11 cellular contexts compared by ENCODE assay signal in genomic region chr4:94455081-94455480, GRCh38. TPM values are rescaled to one million over a fixed set of nuclear protein-coding genes. Genes with fewer than 3 reads are reported as not detected.
A peak's percentile ranks its signal among the peaks of the same experiment; 100 is the strongest.
DNase-seq lines count a peak whose midpoint lies in the region; ATAC-seq, FAIRE-seq and TF ChIP-seq lines count a peak whose summit lies in the region.
"Had no signal": no experiment of that assay in that cellular context is flagged by ENCODE, and none has a peak within 500 bp of the region (broad histone marks: within the 10 kb centered on the region; RNA-seq: fewer than 3 reads in every experiment).

No MANE protein-coding gene starts in this region.

- 6 to 13% methylated on average over 3 of the region's 3 CpGs for WGBS in pancreas, 2 donors

- peak overlapping the region; percentile 82 for H3K27ac ChIP-seq in RWPE2 (ENCODE audit: poor library complexity, severe bottlenecking)
- H3K27ac ChIP-seq in pancreas, result peak overlapping the region; percentile 30 to 96 (median 94)
- H3K27ac ChIP-seq in CD4-positive, alpha-beta memory T cell (ENCODE audit: low read depth, low read length), result no peak overlapping the region

- H3K36me3 ChIP-seq in BE2C (peaks cover 17% of the 10 kb centered on the region), RWPE2 (ENCODE audit: low read depth) (peaks cover 73% of the 10 kb centered on the region), pancreas (peaks cover 0 to 6% (median 0%) of the 10 kb centered on the region in 3 donors)
- no peaks in the 10 kb centered on the region for H3K36me3 ChIP-seq in CD4-positive, alpha-beta memory T cell (ENCODE audit: insufficient read depth, low read length)

- H3K27me3 Mint-ChIP-seq in CD4-positive, alpha-beta memory T cell, result no peaks in the 10 kb centered on the region
- no peaks in the 10 kb centered on the region for H3K27me3 Mint-ChIP-seq in effector memory CD8-positive, alpha-beta T cell

- no peaks in the 10 kb centered on the region for H3K27me3 ChIP-seq in BE2C
- H3K27me3 ChIP-seq in RWPE2 (ENCODE audit: insufficient read depth, poor library complexity, severe bottlenecking), result no peaks in the 10 kb centered on the region
- H3K27me3 ChIP-seq in pancreas, result no peaks in the 10 kb centered on the region
- H3K27me3 ChIP-seq in CD4-positive, alpha-beta memory T cell (ENCODE audit: insufficient read depth, low read length), result no peaks in the 10 kb centered on the region

- DNase-seq in BE2C, result no peak
- DNase-seq in RWPE2 (ENCODE audit: low spot score), result no peak
- peak; percentile 88 for DNase-seq in fibroblast of pulmonary artery (ENCODE audit: low read depth)
- DNase-seq in pancreas, result peak; percentile 47 to 80 (median 75)
- no peak for DNase-seq in DMS53 treated with DMSO at 0.1 percent for 48 hours (lab: John Stamatoyannopoulos, UW; ENCODE audit: unreplicated experiment)
- DNase-seq in CD4-positive, alpha-beta memory T cell, result no peak
- no peak for DNase-seq in NCI-H526 (lab: John Stamatoyannopoulos, UW)
- DNase-seq in effector memory CD8-positive, alpha-beta T cell, result no peak
- DNase-seq: activated CD4-positive, alpha-beta T cell treated with anti-CD3 and anti-CD28 coated beads for 48 hours; NCI-H524; stimulated activated naive CD8-positive, alpha-beta T cell treated with anti-CD3 and anti-CD28 coated beads, Interleukin-15, Interleukin-2, amounts not matched to agents 100 U/mL and 50 U/mL, for 24 hours had no signal

- H3K27ac Mint-ChIP-seq in CD4-positive, alpha-beta memory T cell, result no peak overlapping the region
- H3K27ac Mint-ChIP-seq in effector memory CD8-positive, alpha-beta T cell, result no peak overlapping the region

- CTCF ChIA-PET in CD4-positive, alpha-beta memory T cell (lab: Charles Lee; ENCODE audit: partially characterized antibody), result interaction anchor here (1.2 kb wide), 1 partner anchor 119 kb away, joined by 4 read pairs; no protein-coding TSS in a partner anchor

- intact Hi-C loops in pancreas (cut with DNase I), result no loop called here
- intact Hi-C loops in CD4-positive, alpha-beta memory T cell (cut with micrococcal nuclease), result no loop called here

- FAIRE-seq in pancreas (lab: Jason Lieb, UNC), result no peak

- TF ChIP-seq CTCF in BE2C (IDR thresholded peaks at IDR 0.05; ENCODE audit: low read depth, low read length) (no peak), RWPE2 (IDR thresholded peaks at IDR 0.05; ENCODE audit: poor library complexity, severe bottlenecking) (no peak), fibroblast of pulmonary artery (IDR thresholded peaks at IDR 0.05; ENCODE audit: low read length, missing control alignments) (no peak), pancreas (IDR thresholded peaks at IDR 0.05) (no peak)

- POLR2A ChIA-PET in CD4-positive, alpha-beta memory T cell (lab: Charles Lee; ENCODE audit: partially characterized antibody), result no interaction called here

- H3K4me3 ChIP-seq in BE2C (ENCODE audit: low read depth, low read length) (peak overlapping the region; percentile 98), RWPE2 (ENCODE audit: severe bottlenecking) (peak overlapping the region; percentile 98), fibroblast of pulmonary artery (replicated peaks; ENCODE audit: low read depth, low read length) (peak overlapping the region; percentile 87), pancreas (peak overlapping the region in 2 of 4 donors; percentile 83 to 96)
- H3K4me3 ChIP-seq in CD4-positive, alpha-beta memory T cell (ENCODE audit: low read length in 2 of 2), result no peak overlapping the region

- H3K4me3 Mint-ChIP-seq in CD4-positive, alpha-beta memory T cell, result peak overlapping the region in 1 of 8 donors; percentile 36
- H3K4me3 Mint-ChIP-seq in effector memory CD8-positive, alpha-beta T cell, result no peak overlapping the region

- H3K4me1 ChIP-seq in BE2C (peaks cover 13% of the 10 kb centered on the region), RWPE2 (ENCODE audit: insufficient read depth, poor library complexity, severe bottlenecking) (peaks cover 59% of the 10 kb centered on the region), pancreas (peaks cover 24 to 42% (median 31%) of the 10 kb centered on the region in 3 donors)
- peaks cover 23% of the 10 kb centered on the region for H3K4me1 ChIP-seq in CD4-positive, alpha-beta memory T cell (ENCODE audit: insufficient read depth, low read length)

- peak; percentile 6; the same call in 1 of the 3 replicates for ATAC-seq in RWPE2 (ENCODE audit: low read depth)
- ATAC-seq in pancreas, result peak; percentile 21 to 57 (median 32)
- ATAC-seq in effector memory CD8-positive, alpha-beta T cell (replicated peaks), result no peak
- ATAC-seq: stimulated activated naive CD8-positive, alpha-beta T cell treated with anti-CD3 and anti-CD28 coated beads, Interleukin-15, Interleukin-2, amounts not matched to agents 100 U/mL and 50 U/mL, for 24 hours had no signal

- H3K4me1 Mint-ChIP-seq in CD4-positive, alpha-beta memory T cell, result peaks cover 26 to 35% (median 32%) of the 10 kb centered on the region in 4 donors
- peaks cover 13 to 29% of the 10 kb centered on the region in 2 donors for H3K4me1 Mint-ChIP-seq in effector memory CD8-positive, alpha-beta T cell (ENCODE audit: low read depth in 2 of 2)

- no peaks in the 10 kb centered on the region for H3K9me3 Mint-ChIP-seq in CD4-positive, alpha-beta memory T cell
- no peaks in the 10 kb centered on the region for H3K9me3 Mint-ChIP-seq in effector memory CD8-positive, alpha-beta T cell

- peaks cover 0 to 8% of the 10 kb centered on the region in 2 donors for H3K36me3 Mint-ChIP-seq in CD4-positive, alpha-beta memory T cell
- peaks cover 3% of the 10 kb centered on the region for H3K36me3 Mint-ChIP-seq in effector memory CD8-positive, alpha-beta T cell (ENCODE audit: insufficient read depth)

- H3K9me3 ChIP-seq in BE2C, result no peaks in the 10 kb centered on the region
- H3K9me3 ChIP-seq in RWPE2 (ENCODE audit: severe bottlenecking), result no peaks in the 10 kb centered on the region
- H3K9me3 ChIP-seq in pancreas, result no peaks in the 10 kb centered on the region
- no peaks in the 10 kb centered on the region for H3K9me3 ChIP-seq in CD4-positive, alpha-beta memory T cell (ENCODE audit: control insufficient read depth in 1 of 2, low read length in 2 of 2)

RNA-seq across cellular contexts. Expression of gene PDLIM5, which starts 3.3 kb away (rescaled TPM):
- 29.0 TPM for polyA plus RNA-seq in BE2C (2012; ENCODE audit: insufficient read depth, insufficient read length, low read depth)
- 10 to 100 TPM; 47.1 to 99.0 (median 53.4) TPM for total RNA-seq in pancreas
- polyA plus RNA-seq in pancreas, result 10 to 100 TPM; 13.2 to 18.1 TPM
- total RNA-seq in CD4-positive, alpha-beta memory T cell, result 10 to 100 TPM; 37.4 to 38.9 TPM
- 10 to 100 TPM; 50.3 to 57.5 TPM for polyA plus RNA-seq in CD4-positive, alpha-beta memory T cell

Comparison
In these comparisons a context has a peak if more than half of its experiments do, and no peak if none do; other contexts are left out.
1. DNase-seq: peak in fibroblast of pulmonary artery (single experiment) and pancreas (6 of 6); none in BE2C (single experiment), RWPE2 (single experiment), DMS53 treated with DMSO at 0.1 percent for 48 hours (single experiment), CD4-positive, alpha-beta memory T cell (0 of 5), NCI-H526 (0 of 2) and effector memory CD8-positive, alpha-beta T cell (0 of 3).
2. H3K4me3 ChIP-seq: peak in BE2C (single experiment), RWPE2 (single experiment) and fibroblast of pulmonary artery (single experiment); none in CD4-positive, alpha-beta memory T cell (0 of 2).